ENCODE assay signal across 20 cellular contexts in the genomic region with DNA sequence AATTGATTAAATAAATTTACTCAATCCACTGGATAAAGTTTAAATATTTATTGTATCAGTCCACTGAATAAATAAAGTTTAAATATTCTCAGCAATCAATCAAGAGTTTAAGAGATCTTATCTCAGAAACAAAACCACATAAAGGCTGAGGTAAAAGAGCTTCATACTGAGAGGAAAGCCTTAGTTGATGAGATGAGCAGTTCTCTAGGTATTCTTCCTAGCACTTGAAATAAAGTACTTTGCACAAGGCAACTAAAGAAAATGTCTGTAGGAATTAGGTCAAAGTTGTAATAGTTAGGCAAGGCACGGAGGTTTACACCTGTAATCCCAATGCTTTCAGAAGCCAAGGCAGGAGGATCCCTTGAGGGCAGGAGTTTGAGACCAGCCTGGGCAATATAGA.
"Had no signal": no experiment of that assay in that cellular context is flagged by ENCODE, and none has a peak within 500 bp of the region (broad histone marks: within the 10 kb centered on the region; RNA-seq: fewer than 3 reads in every experiment).

No MANE protein-coding gene starts in this region.

- H3K4me3 ChIP-seq: colonic mucosa, hepatocyte, mucosa of descending colon, psoas muscle, suprapubic skin had no signal

- ATAC-seq: activated CD4-positive, CD25-positive, alpha-beta regulatory T cell treated with anti-CD3 and anti-CD28 coated beads, Interleukin-2, amount 50 U/mL, for 24 hours; activated T-cell treated with anti-CD3 and anti-CD28 coated beads, Interleukin-2, amount 50 U/mL, for 72 hours; mucosa of descending colon; right cardiac atrium had no signal

- H3K27me3 ChIP-seq: brain microvascular endothelial cell, colonic mucosa, foreskin keratinocyte, hepatocyte, suprapubic skin had no signal

- H2AFZ ChIP-seq: hepatocyte had no signal

- DNase-seq: activated CD4-positive, alpha-beta T cell treated with anti-CD3 and anti-CD28 coated beads, Interleukin-2, amount 10 ng/mL, durations not matched to agents 7 days and 5 days; activated effector memory CD4-positive, alpha-beta T cell treated with anti-CD3 and anti-CD28 coated beads, Interleukin-2, amount 50 U/mL, for 16 hours; activated naive CD4-positive, alpha-beta T cell treated with anti-CD3 and anti-CD28 coated beads, Interleukin-2, amount 50 U/mL, for 16 hours; activated T-cell treated with anti-CD3 and anti-CD28 coated beads, Interleukin-2, amount 50 U/mL, for 72 hours; aorta; brain microvascular endothelial cell; colonic mucosa; endodermal cell; mesenchymal stem cell; mucosa of descending colon; naive B cell; psoas muscle; right cardiac atrium; stimulated activated CD4-positive, alpha-beta T cell treated with anti-CD3 and anti-CD28 coated beads, Interleukin-2, amount 100 ng/mL, for 48 hours had no signal

- H3K36me3 ChIP-seq: brain microvascular endothelial cell, colonic mucosa, suprapubic skin had no signal

- H3K4me1 ChIP-seq: colonic mucosa, psoas muscle had no signal

- H3K4me2 ChIP-seq: hepatocyte had no signal

- H3K27me3 Mint-ChIP-seq: activated CD4-positive, alpha-beta T cell treated with anti-CD3 and anti-CD28 coated beads, Interleukin-2, amount 10 ng/mL, durations not matched to agents 7 days and 5 days; central memory CD8-positive, alpha-beta T cell had no signal

- H3K36me3 Mint-ChIP-seq: naive B cell had no signal

- H3K4me1 Mint-ChIP-seq: activated CD4-positive, alpha-beta T cell treated with anti-CD3 and anti-CD28 coated beads, Interleukin-2, amount 10 ng/mL, durations not matched to agents 7 days and 5 days; central memory CD8-positive, alpha-beta T cell had no signal

- H3K27ac Mint-ChIP-seq: activated CD4-positive, alpha-beta T cell treated with anti-CD3 and anti-CD28 coated beads, Interleukin-2, amount 10 ng/mL, durations not matched to agents 7 days and 5 days; activated T-cell treated with anti-CD3 and anti-CD28 coated beads, Interleukin-2, amount 50 U/mL, for 72 hours; endodermal cell; naive B cell; stimulated activated naive CD8-positive, alpha-beta T cell treated with anti-CD3 and anti-CD28 coated beads, Interleukin-15, Interleukin-2, amounts not matched to agents 100 ng/mL and 50 ng/mL, for 24 hours had no signal

- H3K79me2 ChIP-seq: hepatocyte had no signal

- H3K4me3 Mint-ChIP-seq: activated CD4-positive, alpha-beta T cell treated with anti-CD3 and anti-CD28 coated beads, Interleukin-2, amount 10 ng/mL, durations not matched to agents 7 days and 5 days; activated T-cell treated with anti-CD3 and anti-CD28 coated beads, Interleukin-2, amount 50 U/mL, for 72 hours; central memory CD8-positive, alpha-beta T cell; endodermal cell; naive B cell; stimulated activated naive CD8-positive, alpha-beta T cell treated with anti-CD3 and anti-CD28 coated beads, Interleukin-15, Interleukin-2, amounts not matched to agents 100 ng/mL and 50 ng/mL, for 24 hours had no signal

- H3K27ac ChIP-seq: brain microvascular endothelial cell, colonic mucosa, foreskin keratinocyte, hepatocyte, psoas muscle, suprapubic skin had no signal

- H3K9me3 ChIP-seq: colonic mucosa, mucosa of descending colon, suprapubic skin had no signal

- H3K9me3 Mint-ChIP-seq: activated CD4-positive, alpha-beta T cell treated with anti-CD3 and anti-CD28 coated beads, Interleukin-2, amount 10 ng/mL, durations not matched to agents 7 days and 5 days; central memory CD8-positive, alpha-beta T cell; stimulated activated naive CD8-positive, alpha-beta T cell treated with anti-CD3 and anti-CD28 coated beads, Interleukin-15, Interleukin-2, amounts not matched to agents 100 ng/mL and 50 ng/mL, for 24 hours had no signal
